ENCODE assay signal across 12 cellular contexts in the genomic region with DNA sequence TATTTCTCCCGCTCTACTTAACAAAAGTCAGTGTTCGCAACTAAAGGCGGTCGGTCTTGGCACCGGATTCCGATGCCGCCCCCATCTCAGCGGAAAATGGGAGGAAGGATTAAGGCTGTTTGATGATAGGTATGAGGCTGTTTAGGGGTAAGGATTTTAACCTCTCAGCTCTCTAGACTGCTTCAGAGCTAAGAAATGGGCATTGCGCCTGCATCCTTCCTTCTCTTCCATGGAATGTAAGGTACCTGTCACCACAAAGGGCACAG. TPM values are rescaled to one million over a fixed set of nuclear protein-coding genes. Genes with fewer than 3 reads are reported as not detected.
A peak's percentile ranks its signal among the peaks of the same experiment; 100 is the strongest.
DNase-seq lines count a peak whose midpoint lies in the region; ATAC-seq and TF ChIP-seq lines count a peak whose summit lies in the region.
"Had no signal": no experiment of that assay in that cellular context is flagged by ENCODE, and none has a peak within 500 bp of the region (broad histone marks: within the 10 kb centered on the region; RNA-seq: fewer than 3 reads in every experiment).

No MANE protein-coding gene starts in this region.

- peaks cover 10% of the 10 kb centered on the region for H3K4me1 Mint-ChIP-seq in activated T-cell treated with anti-CD3 and anti-CD28 coated beads, Interleukin-2, amount 50 U/mL, for 4 hours (ENCODE audit: low read depth)
- peaks cover 24% of the 10 kb centered on the region for H3K4me1 Mint-ChIP-seq in activated B cell treated with CpG ODN at 0.5 μM for 24 hours

- DNase-seq in activated T-cell treated with anti-CD3 and anti-CD28 coated beads, Interleukin-2, amount 50 U/mL, for 4 hours, result no peak
- DNase-seq in activated T-cell treated with anti-CD3 and anti-CD28 coated beads, Interleukin-2, amount 50 U/mL, for 1 hour, result no peak
- DNase-seq in activated B cell treated with CpG ODN at 0.5 μM for 24 hours (no peak), GM13977 (ENCODE audit: low spot score) (no peak), ovary (no peak)
- DNase-seq: BE2C, tibial artery, WERI-Rb-1 had no signal

- intact Hi-C loops in activated B cell treated with CpG ODN at 0.5 μM for 24 hours (cut with micrococcal nuclease), result loop anchor here (2.0 to 10.0 kb wide), 2 partner anchors 21 to 1329 kb away; a partner anchor contains a TSS
- intact Hi-C loops in ovary (cut with DNase I), result no loop called here

- no peaks in the 10 kb centered on the region for H3K36me3 ChIP-seq in iPS-18a (ENCODE audit: control insufficient read depth, low read depth, low read length)
- no peaks in the 10 kb centered on the region for H3K36me3 ChIP-seq in subcutaneous abdominal adipose tissue (ENCODE audit: control insufficient read depth in 5 of 5, insufficient read depth in 5 of 5, low read length in 5 of 5)
- no peaks in the 10 kb centered on the region for H3K36me3 ChIP-seq in ovary
- H3K36me3 ChIP-seq: BE2C, tibial artery, WERI-Rb-1 had no signal

- H3K36me3 Mint-ChIP-seq in activated T-cell treated with anti-CD3 and anti-CD28 coated beads, Interleukin-2, amount 50 U/mL, for 4 hours (ENCODE audit: insufficient read depth), result peaks cover 2% of the 10 kb centered on the region
- H3K36me3 Mint-ChIP-seq in activated B cell treated with CpG ODN at 0.5 μM for 24 hours (ENCODE audit: low read depth), result no peaks in the 10 kb centered on the region

- no peaks in the 10 kb centered on the region for H3K9me3 ChIP-seq in iPS-18a (ENCODE audit: control insufficient read depth, low read depth, low read length)
- H3K9me3 ChIP-seq in subcutaneous abdominal adipose tissue (ENCODE audit: control insufficient read depth in 5 of 5, low read length in 5 of 5), result no peaks in the 10 kb centered on the region
- no peaks in the 10 kb centered on the region for H3K9me3 ChIP-seq in ovary
- H3K9me3 ChIP-seq: BE2C, tibial artery had no signal

- no peak for TF ChIP-seq EP300 in ovary (IDR thresholded peaks at IDR 0.05)

- H3K27ac Mint-ChIP-seq in activated B cell treated with CpG ODN at 0.5 μM for 24 hours, result peak overlapping the region; percentile 62

- CTCF ChIA-PET in activated B cell treated with CpG ODN at 0.5 μM for 24 hours (lab: Charles Lee), result no interaction called here

- ATAC-seq in activated T-cell treated with anti-CD3 and anti-CD28 coated beads, Interleukin-2, amount 50 U/mL, for 4 hours, result no peak
- no peak for ATAC-seq in activated B cell treated with CpG ODN at 0.5 μM for 24 hours (ENCODE audit: low read depth)
- no peak for ATAC-seq in HG03469 (IDR thresholded peaks at IDR 0.05; ENCODE audit: unreplicated experiment)

- peaks cover 50% of the 10 kb centered on the region for H3K27me3 Mint-ChIP-seq in activated T-cell treated with anti-CD3 and anti-CD28 coated beads, Interleukin-2, amount 50 U/mL, for 4 hours (ENCODE audit: low read depth)
- peaks cover 11% of the 10 kb centered on the region for H3K27me3 Mint-ChIP-seq in activated B cell treated with CpG ODN at 0.5 μM for 24 hours

- H3K4me3 Mint-ChIP-seq in activated T-cell treated with anti-CD3 and anti-CD28 coated beads, Interleukin-2, amount 50 U/mL, for 4 hours, result peak overlapping the region; percentile 78
- H3K4me3 Mint-ChIP-seq in activated B cell treated with CpG ODN at 0.5 μM for 24 hours, result peak overlapping the region; percentile 88

- H3K9ac ChIP-seq in iPS-18a (ENCODE audit: low read length), result peak overlapping the region; percentile 24
- no peak overlapping the region for H3K9ac ChIP-seq in subcutaneous abdominal adipose tissue (ENCODE audit: low read length in 5 of 5)
- H3K9ac ChIP-seq: parathyroid adenoma had no signal

- H3K9me3 Mint-ChIP-seq in activated T-cell treated with anti-CD3 and anti-CD28 coated beads, Interleukin-2, amount 50 U/mL, for 4 hours, result no peaks in the 10 kb centered on the region
- no peaks in the 10 kb centered on the region for H3K9me3 Mint-ChIP-seq in activated B cell treated with CpG ODN at 0.5 μM for 24 hours

- in situ Hi-C loops in GM13977 (cut with MboI; ENCODE audit: low pct_unique_long_range_greater_than_20kb, low sequenced_read_pairs, unreplicated experiment), result no loop called here

- no peak for TF ChIP-seq POLR2A in ovary (IDR thresholded peaks at IDR 0.05)

- TF ChIP-seq CTCF in activated B cell treated with CpG ODN at 0.5 μM for 24 hours (IDR thresholded peaks at IDR 0.05) (no peak), GM13977 (IDR thresholded peaks at IDR 0.05; ENCODE audit: extremely low read depth, insufficient read depth, missing control alignments) (no peak), ovary (IDR thresholded peaks at IDR 0.05) (no peak)

- peak overlapping the region; percentile 52 for H3K4me3 ChIP-seq in iPS-18a (ENCODE audit: low read length)
- H3K4me3 ChIP-seq in subcutaneous abdominal adipose tissue (ENCODE audit: low read depth in 1 of 5, low read length in 5 of 5), result peak overlapping the region in 3 of 5 donors; percentile 39 to 81 (median 64)
- H3K4me3 ChIP-seq in ovary, result no peak overlapping the region

- POLR2A ChIA-PET in activated B cell treated with CpG ODN at 0.5 μM for 24 hours (lab: Charles Lee), result interaction anchor here (0.6 kb wide), 1 partner anchor 16 kb away, joined by 3 read pairs; no protein-coding TSS in a partner anchor

- H3K27ac ChIP-seq in iPS-18a (ENCODE audit: low read length) (no peak overlapping the region), subcutaneous abdominal adipose tissue (ENCODE audit: low read depth, low read length) (no peak overlapping the region), ovary (no peak overlapping the region)
- H3K27ac ChIP-seq: parathyroid adenoma, tibial artery, WERI-Rb-1 had no signal

- WGBS in ovary, 3 donors, result 10 to 13% (median 12%) methylated on average over 9 of the region's 9 CpGs

- peaks cover 49% of the 10 kb centered on the region for H3K27me3 ChIP-seq in iPS-18a (ENCODE audit: control insufficient read depth, insufficient read depth, low read length)
- peaks cover 0 to 17% (median 13%) of the 10 kb centered on the region in 5 donors for H3K27me3 ChIP-seq in subcutaneous abdominal adipose tissue (ENCODE audit: control insufficient read depth in 5 of 5, insufficient read depth in 4 of 5, low read length in 5 of 5)
- H3K27me3 ChIP-seq in ovary, result no peaks in the 10 kb centered on the region

- H3K4me1 ChIP-seq in iPS-18a (ENCODE audit: control insufficient read depth, low read depth, low read length) (peaks cover 20% of the 10 kb centered on the region), subcutaneous abdominal adipose tissue (ENCODE audit: control insufficient read depth in 5 of 5, insufficient read depth in 5 of 5, low read length in 5 of 5) (peaks cover 0 to 22% (median 20%) of the 10 kb centered on the region in 5 donors), ovary (ENCODE audit: insufficient read depth) (peaks cover 12% of the 10 kb centered on the region)
- H3K4me1 ChIP-seq: BE2C, parathyroid adenoma had no signal

RNA-seq across cellular contexts. Expression of a gene that starts 1.4 kb away (rescaled TPM):
- total RNA-seq in activated T-cell treated with anti-CD3 and anti-CD28 coated beads, Interleukin-2, amount 50 U/mL, for 4 hours, result 1 to 10 TPM in 1 of 3 donors, under 1 TPM in 2; 0.82 to 1.2 (median 0.87) TPM
- 10.2 and 10.4 TPM in 2 replicates for total RNA-seq in activated B cell treated with CpG ODN at 0.5 μM for 24 hours
- total RNA-seq in ovary, result 1 to 10 TPM in 3 of 7 donors, under 1 TPM in 3, not detected in 1; 0.30 to 2.6 (median 1.0) TPM
- polyA plus RNA-seq in ovary, result 1 to 10 TPM; 1.1 to 1.7 TPM
